ENCODE assay signal across 15 cellular contexts in the genomic region with DNA sequence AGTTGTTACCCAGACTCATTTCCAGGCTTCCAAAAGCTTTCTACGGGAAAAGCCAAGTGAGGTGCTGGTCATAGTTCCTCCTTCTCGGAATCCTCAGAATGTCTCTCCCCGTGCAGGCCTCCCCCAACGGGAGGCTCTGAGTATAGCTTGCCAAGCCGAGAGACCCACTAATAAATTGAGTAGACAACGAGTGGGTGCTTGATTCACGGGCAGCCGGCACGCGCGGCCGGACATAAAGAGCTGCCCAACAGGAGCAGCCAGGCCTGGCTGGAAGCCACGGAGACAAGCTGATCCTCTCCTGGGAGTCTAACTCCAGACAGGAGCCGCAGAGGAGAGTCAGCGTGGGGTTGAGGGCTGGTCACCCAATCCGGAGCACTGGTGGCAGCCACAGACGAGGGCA. TPM values are rescaled to one million over a fixed set of nuclear protein-coding genes. Genes with fewer than 3 reads are reported as not detected.
DNase-seq lines count a peak whose midpoint lies in the region; ATAC-seq and TF ChIP-seq lines count a peak whose summit lies in the region.
"Had no signal": no experiment of that assay in that cellular context is flagged by ENCODE, and none has a peak within 500 bp of the region (broad histone marks: within the 10 kb centered on the region; RNA-seq: fewer than 3 reads in every experiment).

No MANE protein-coding gene starts in this region.

- H3K4me1 ChIP-seq in iPS-18a (ENCODE audit: control insufficient read depth, low read depth, low read length) = peaks cover 27% of the 10 kb centered on the region

- H3K4me3 ChIP-seq in iPS-18a (ENCODE audit: low read length) = peak overlapping the region; percentile 58
- H3K4me3 ChIP-seq: cardiac muscle cell had no signal

- no peak overlapping the region for H3K27ac ChIP-seq in iPS-18a (ENCODE audit: low read length)
- H3K27ac ChIP-seq: cardiac muscle cell had no signal

- no peak overlapping the region for H3K27ac Mint-ChIP-seq in progenitor cell of endocrine pancreas
- H3K27ac Mint-ChIP-seq: IgD-negative memory B cell had no signal

- ATAC-seq in HG03097 (IDR thresholded peaks at IDR 0.05; ENCODE audit: low FRiP score, unreplicated experiment) (no peak), GM18519 (IDR thresholded peaks at IDR 0.05; ENCODE audit: low FRiP score, unreplicated experiment) (no peak), GM18861 (IDR thresholded peaks at IDR 0.05; ENCODE audit: unreplicated experiment) (no peak)
- ATAC-seq: HCT116 had no signal

- DNase-seq in DMS79 treated with DMSO at 0.1 percent for 48 hours (lab: John Stamatoyannopoulos, UW) (peak; percentile 6), amniotic epithelial cell (ENCODE audit: low read depth) (peak; percentile 75), progenitor cell of endocrine pancreas (ENCODE audit: low spot score, unreplicated experiment) (no peak)
- DNase-seq in activated CD4-positive, CD25-positive, alpha-beta regulatory T cell (lab: John Stamatoyannopoulos, UW) = no peak
- DNase-seq: DND-41, erythroblast, naive B cell, NCI-H187 had no signal

- peaks cover 15% of the 10 kb centered on the region for H3K27me3 ChIP-seq in iPS-18a (ENCODE audit: control insufficient read depth, insufficient read depth, low read length)

- peaks cover 30% of the 10 kb centered on the region for H3K27me3 Mint-ChIP-seq in progenitor cell of endocrine pancreas

- H3K9ac ChIP-seq in iPS-18a (ENCODE audit: low read length) = no peak overlapping the region

- peaks cover 29% of the 10 kb centered on the region for H3K4me1 Mint-ChIP-seq in progenitor cell of endocrine pancreas (ENCODE audit: low read depth)

- no peak overlapping the region for H3K4me3 Mint-ChIP-seq in progenitor cell of endocrine pancreas (ENCODE audit: low read depth)
- H3K4me3 Mint-ChIP-seq: IgD-negative memory B cell, naive B cell had no signal

- no peaks in the 10 kb centered on the region for H3K36me3 Mint-ChIP-seq in progenitor cell of endocrine pancreas (ENCODE audit: insufficient read depth)
- H3K36me3 Mint-ChIP-seq: IgD-negative memory B cell had no signal

- H3K36me3 ChIP-seq in iPS-18a (ENCODE audit: control insufficient read depth, low read depth, low read length) = no peaks in the 10 kb centered on the region
- H3K36me3 ChIP-seq: cardiac muscle cell had no signal

- peak; percentile 14 for TF ChIP-seq CTCF in progenitor cell of endocrine pancreas (IDR thresholded peaks at IDR 0.05; ENCODE audit: unreplicated experiment)

- no peaks in the 10 kb centered on the region for H3K9me3 Mint-ChIP-seq in progenitor cell of endocrine pancreas (ENCODE audit: low read depth)

- no peaks in the 10 kb centered on the region for H3K9me3 ChIP-seq in iPS-18a (ENCODE audit: control insufficient read depth, low read depth, low read length)

RNA-seq across cellular contexts. Expression of a gene that starts 43.4 kb away (rescaled TPM):
- not detected in 2 replicates for total RNA-seq in progenitor cell of endocrine pancreas

Comparison
In these comparisons a context has a peak if more than half of its experiments do, and no peak if none do; other contexts are left out.
1. DNase-seq: peak in DMS79 treated with DMSO at 0.1 percent for 48 hours (single experiment) and amniotic epithelial cell (single experiment); none in progenitor cell of endocrine pancreas (single experiment) and activated CD4-positive, CD25-positive, alpha-beta regulatory T cell (0 of 4).